In the genomic region with DNA sequence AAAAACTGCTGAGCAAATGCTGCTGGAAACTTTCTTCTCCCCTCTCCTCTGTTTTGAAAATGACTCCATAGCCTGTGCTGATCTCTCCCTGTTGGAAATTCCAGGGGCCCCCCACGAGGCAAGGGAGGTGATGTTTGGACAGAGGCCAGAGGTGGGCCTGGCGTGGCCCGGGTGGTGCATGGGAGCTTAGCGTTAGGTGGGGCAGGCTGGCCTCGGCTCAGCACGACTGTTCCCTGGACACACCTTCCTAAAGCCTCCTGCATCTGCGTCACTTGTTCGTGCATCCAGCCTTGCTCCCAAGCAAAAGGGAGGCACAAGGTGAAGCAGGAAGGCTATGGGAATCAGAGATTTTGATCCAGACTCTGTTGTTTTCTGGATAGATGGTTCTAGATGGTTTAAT, we compare ENCODE assay signal across 15 cellular contexts.
DNase-seq lines count a peak whose midpoint lies in the region; TF ChIP-seq lines count a peak whose summit lies in the region.
"Had no signal": no experiment of that assay in that cellular context is flagged by ENCODE, and none has a peak within 500 bp of the region (broad histone marks: within the 10 kb centered on the region; RNA-seq: fewer than 3 reads in every experiment).

No MANE protein-coding gene starts in this region.

- POLR2A ChIA-PET in HEK293 (lab: Yijun Ruan, JAX): no interaction called here

- CTCF ChIA-PET in HEK293 (lab: Yijun Ruan, JAX): interaction anchor here (1.2 kb wide), 1 partner anchor 19 kb away, joined by 3 read pairs; no protein-coding TSS in a partner anchor

- H3K27me3 ChIP-seq in osteoblast (ENCODE audit: insufficient read depth, low read length): no peaks in the 10 kb centered on the region
- H3K27me3 ChIP-seq in spleen (replicated peaks in 1 of 7): no peaks in the 10 kb centered on the region
- H3K27me3 ChIP-seq: BLaER1 treated with 17β-estradiol and CSF1 and Interleukin-3, amounts not matched to agents 10 nM and 100 nM had no signal

- WGBS in spleen, 5 donors: 81 to 83% (median 83%) methylated on average over 8 of the region's 8 CpGs

- H3K4me1 ChIP-seq in HEK293 (ENCODE audit: control insufficient read depth, insufficient read depth, low read length): no peaks in the 10 kb centered on the region
- H3K4me1 ChIP-seq in osteoblast (ENCODE audit: insufficient read depth, low read length): no peaks in the 10 kb centered on the region
- H3K4me1 ChIP-seq in spleen: no peaks in the 10 kb centered on the region
- H3K4me1 ChIP-seq: A549, Caco-2 had no signal

- H3K9me3 ChIP-seq in HEK293 (ENCODE audit: control insufficient read depth, insufficient read depth, low read depth, low read length) (no peaks in the 10 kb centered on the region), osteoblast (ENCODE audit: low read depth, low read length) (no peaks in the 10 kb centered on the region), spleen (no peaks in the 10 kb centered on the region)
- H3K9me3 ChIP-seq: A549; BLaER1 treated with 17β-estradiol and CSF1 and Interleukin-3, amounts not matched to agents 10 nM and 100 nM; Caco-2 had no signal

- H3K79me2 ChIP-seq in osteoblast (ENCODE audit: insufficient read depth, low read length): no peaks in the 10 kb centered on the region

- H3K4me2 ChIP-seq in osteoblast (ENCODE audit: insufficient read depth, low read length): no peak overlapping the region
- H3K4me2 ChIP-seq: A549; BLaER1 treated with 17β-estradiol and CSF1 and Interleukin-3, amounts not matched to agents 10 nM and 100 nM had no signal

- no peak for TF ChIP-seq POLR2A in spleen (IDR thresholded peaks at IDR 0.05)

- intact Hi-C loops in spleen (cut with DNase I; ENCODE audit: low total_unique reads): no loop called here

- TF ChIP-seq CTCF in HEK293 (tag by site-specific recombination; IDR thresholded peaks at IDR 0.05): no peak
- no peak for TF ChIP-seq CTCF in osteoblast (IDR thresholded peaks at IDR 0.05; ENCODE audit: extremely low read depth, low read depth, low read length)
- TF ChIP-seq CTCF in spleen (IDR thresholded peaks at IDR 0.05 in 8 of 11, conservative IDR thresholded peaks at IDR 0.05 in 3 of 11): no peak

- H3K36me3 ChIP-seq in HEK293 (ENCODE audit: control insufficient read depth in 2 of 2, insufficient read depth in 1 of 2, low read length in 2 of 2): no peaks in the 10 kb centered on the region
- H3K36me3 ChIP-seq in osteoblast (ENCODE audit: insufficient read depth, low read length): no peaks in the 10 kb centered on the region
- peaks cover 0 to 10% (median 3%) of the 10 kb centered on the region in 6 donors for H3K36me3 ChIP-seq in spleen
- H3K36me3 ChIP-seq: BLaER1 treated with 17β-estradiol and CSF1 and Interleukin-3, amounts not matched to agents 10 nM and 100 nM had no signal

- H3K4me3 ChIP-seq in HEK293 (ENCODE audit: low read depth, low read length) (no peak overlapping the region), osteoblast (ENCODE audit: insufficient read depth, low read length) (no peak overlapping the region), spleen (no peak overlapping the region)
- H3K4me3 ChIP-seq: A549; BLaER1 treated with 17β-estradiol and CSF1 and Interleukin-3, amounts not matched to agents 10 nM and 100 nM had no signal

- H3K27ac ChIP-seq in HEK293 (ENCODE audit: extremely low read depth, low read depth, low read length): no peak overlapping the region
- H3K27ac ChIP-seq in osteoblast (ENCODE audit: low read depth, low read length): no peak overlapping the region
- H3K27ac ChIP-seq in spleen: no peak overlapping the region
- H3K27ac ChIP-seq: 22Rv1; A549; BLaER1 treated with 17β-estradiol and CSF1 and Interleukin-3, amounts not matched to agents 10 nM and 100 nM; C4-2B had no signal

- no peak overlapping the region for H2AFZ ChIP-seq in osteoblast (ENCODE audit: low read length)

- DNase-seq in osteoblast (ENCODE audit: insufficient read length, low spot score, missing footprints) (peak; percentile 64), spleen (peak; percentile 68), iPS-NIHi11 (ENCODE audit: low spot score) (no peak)
- DNase-seq in activated CD4-positive, alpha-beta T cell treated with anti-CD3 and anti-CD28 coated beads, Interleukin-2, amount 50 U/mL, for 4 hours: no peak
- DNase-seq: AML-193; Caco-2; Calu3; CD4-positive, alpha-beta T cell; CD8-positive, alpha-beta T cell; GF-D8 had no signal

- no peaks in the 10 kb centered on the region for H4K20me1 ChIP-seq in osteoblast (ENCODE audit: insufficient read depth, low read length)
- H4K20me1 ChIP-seq: BLaER1 treated with 17β-estradiol and CSF1 and Interleukin-3, amounts not matched to agents 10 nM and 100 nM had no signal

TF ChIP-seq in HEK293, 187 proteins besides CTCF, POLR2A, EP300 and RAD21:
- 0 out of 2 replicates have a peak, but pooled peaks have one; percentile 16 for TF ChIP-seq ZIC2 (tag by site-specific recombination; IDR thresholded peaks at IDR 0.05)
- peak; percentile 85 for TF ChIP-seq KLF1 (tag by site-specific recombination; IDR thresholded peaks at IDR 0.05)
- TF ChIP-seq, protein P1, sequence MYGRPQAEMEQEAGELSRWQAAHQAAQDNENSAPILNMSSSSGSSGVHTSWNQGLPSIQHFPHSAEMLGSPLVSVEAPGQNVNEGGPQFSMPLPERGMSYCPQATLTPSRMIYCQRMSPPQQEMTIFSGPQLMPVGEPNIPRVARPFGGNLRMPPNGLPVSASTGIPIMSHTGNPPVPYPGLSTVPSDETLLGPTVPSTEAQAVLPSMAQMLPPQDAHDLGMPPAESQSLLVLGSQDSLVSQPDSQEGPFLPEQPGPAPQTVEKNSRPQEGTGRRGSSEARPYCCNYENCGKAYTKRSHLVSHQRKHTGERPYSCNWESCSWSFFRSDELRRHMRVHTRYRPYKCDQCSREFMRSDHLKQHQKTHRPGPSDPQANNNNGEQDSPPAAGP (tag by site-specific recombination; IDR thresholded peaks at IDR 0.05): peak; percentile 53; the same call in 1 of the 2 replicates
- TF ChIP-seq TRIM28 (IDR thresholded peaks at IDR 0.05; ENCODE audit: borderline replicate concordance, low read length): no peak
- no peak for TF ChIP-seq ZNF239 (tag by site-specific recombination; IDR thresholded peaks at IDR 0.05)
TF ChIP-seq in HEK293: peak in this region for 3.

Comparison
In these comparisons a context has a peak if more than half of its experiments do, and no peak if none do; other contexts are left out.
1. DNase-seq: peak in osteoblast (single experiment) and spleen (single experiment); none in activated CD4-positive, alpha-beta T cell treated with anti-CD3 and anti-CD28 coated beads, Interleukin-2, amount 50 U/mL, for 4 hours (0 of 2) and iPS-NIHi11 (single experiment).